Comparison of ENCODE assay signal across 14 cellular contexts in genomic region chr16:79535130-79535529, GRCh38.
A peak's percentile ranks its signal among the peaks of the same experiment; 100 is the strongest.
DNase-seq lines count a peak whose midpoint lies in the region; ATAC-seq and TF ChIP-seq lines count a peak whose summit lies in the region.
"Had no signal": no experiment of that assay in that cellular context is flagged by ENCODE, and none has a peak within 500 bp of the region (broad histone marks: within the 10 kb centered on the region; RNA-seq: fewer than 3 reads in every experiment).

No MANE protein-coding gene starts in this region.

- H3K36me3 ChIP-seq in heart left ventricle (no peaks in the 10 kb centered on the region), lower lobe of right lung (no peaks in the 10 kb centered on the region), vagina (no peaks in the 10 kb centered on the region)
- H3K36me3 ChIP-seq: BLaER1 treated with 17β-estradiol and CSF1 and Interleukin-3, amounts not matched to agents 10 nM and 100 nM had no signal

- DNase-seq in heart left ventricle (no peak), cardiac septum (ENCODE audit: low spot score) (no peak), OCI-M1 (lab: John Stamatoyannopoulos, UW) (peak; percentile 4), lower lobe of right lung (no peak), vagina (ENCODE audit: extremely low spot score in 2 of 2) (no peak), DMS 273 (lab: John Stamatoyannopoulos, UW; ENCODE audit: unreplicated experiment) (no peak)
- DNase-seq in stimulated activated naive B cell treated with anti-CD40 and anti-IgM and Interleukin-4, amounts not matched to agents 10 μg/mL and 1 μg/mL and 100 μg/mL, for 72 hours = no peak
- no peak for DNase-seq in activated naive CD4-positive, alpha-beta T cell treated with Interleukin-2 at 50 U/mL for 16 hours
- DNase-seq: DMS153, HFFc6, NCI-H1417, NCI-H187 treated with DMSO at 0.1 percent for 48 hours, NCI-H526 treated with DMSO at 0.1 percent for 48 hours had no signal

- H3K4me3 Mint-ChIP-seq in stimulated activated naive B cell treated with anti-CD40 and anti-IgM and Interleukin-4, amounts not matched to agents 10 μg/mL and 1 μg/mL and 100 μg/mL, for 72 hours = no peak overlapping the region
- H3K4me3 Mint-ChIP-seq: HFFc6 had no signal

- H3K27me3 ChIP-seq in heart left ventricle (no peaks in the 10 kb centered on the region), lower lobe of right lung (ENCODE audit: low read depth) (no peaks in the 10 kb centered on the region), vagina (no peaks in the 10 kb centered on the region)
- H3K27me3 ChIP-seq: BLaER1 treated with 17β-estradiol and CSF1 and Interleukin-3, amounts not matched to agents 10 nM and 100 nM had no signal

- peaks cover 0 to 15% of the 10 kb centered on the region in 2 donors for H3K27me3 Mint-ChIP-seq in stimulated activated naive B cell treated with anti-CD40 and anti-IgM and Interleukin-4, amounts not matched to agents 10 μg/mL and 1 μg/mL and 100 μg/mL, for 72 hours

- H3K4me3 ChIP-seq in heart left ventricle = no peak overlapping the region
- no peak overlapping the region for H3K4me3 ChIP-seq in lower lobe of right lung
- H3K4me3 ChIP-seq in vagina = no peak overlapping the region
- H3K4me3 ChIP-seq: BLaER1 treated with 17β-estradiol and CSF1 and Interleukin-3, amounts not matched to agents 10 nM and 100 nM had no signal

- no peaks in the 10 kb centered on the region for H3K36me3 Mint-ChIP-seq in stimulated activated naive B cell treated with anti-CD40 and anti-IgM and Interleukin-4, amounts not matched to agents 10 μg/mL and 1 μg/mL and 100 μg/mL, for 72 hours

- intact Hi-C loops in heart left ventricle (cut with DNase I) (no loop called here), cardiac septum (cut with DNase I) (no loop called here), lower lobe of right lung (cut with DNase I) (no loop called here), vagina (cut with DNase I) (no loop called here)

- H3K27ac Mint-ChIP-seq in stimulated activated naive B cell treated with anti-CD40 and anti-IgM and Interleukin-4, amounts not matched to agents 10 μg/mL and 1 μg/mL and 100 μg/mL, for 72 hours = no peak overlapping the region
- H3K27ac Mint-ChIP-seq: HFFc6 had no signal

- no peaks in the 10 kb centered on the region for H3K9me3 Mint-ChIP-seq in stimulated activated naive B cell treated with anti-CD40 and anti-IgM and Interleukin-4, amounts not matched to agents 10 μg/mL and 1 μg/mL and 100 μg/mL, for 72 hours

- H3K9me3 ChIP-seq in heart left ventricle = no peaks in the 10 kb centered on the region
- no peaks in the 10 kb centered on the region for H3K9me3 ChIP-seq in lower lobe of right lung
- H3K9me3 ChIP-seq in vagina = no peaks in the 10 kb centered on the region
- H3K9me3 ChIP-seq: BLaER1 treated with 17β-estradiol and CSF1 and Interleukin-3, amounts not matched to agents 10 nM and 100 nM had no signal

- TF ChIP-seq CTCF in heart left ventricle (IDR thresholded peaks at IDR 0.05) (no peak), lower lobe of right lung (IDR thresholded peaks at IDR 0.05) (no peak), vagina (IDR thresholded peaks at IDR 0.05) (no peak)

- WGBS in heart left ventricle, 4 donors = 69 to 81% (median 78%) methylated on average over 5 of the region's 5 CpGs

- H3K4me1 ChIP-seq in heart left ventricle = peaks cover 0 to 8% (median 5%) of the 10 kb centered on the region in 12 donors
- H3K4me1 ChIP-seq in lower lobe of right lung = no peaks in the 10 kb centered on the region
- H3K4me1 ChIP-seq in vagina = no peaks in the 10 kb centered on the region

- H3K27ac ChIP-seq in heart left ventricle (peak overlapping the region in 1 of 12 donors; percentile 54), lower lobe of right lung (no peak overlapping the region), vagina (no peak overlapping the region)

- ATAC-seq in heart left ventricle = peak in 3 of 4 donors; percentile 24 to 34 (median 33)
- ATAC-seq in lower lobe of right lung = peak; percentile 52 to 59
- no peak for ATAC-seq in stimulated activated naive B cell treated with anti-CD40 and anti-IgM and Interleukin-4, amounts not matched to agents 10 μg/mL and 1 μg/mL and 100 μg/mL, for 72 hours (replicated peaks)

- no peaks in the 10 kb centered on the region for H3K4me1 Mint-ChIP-seq in stimulated activated naive B cell treated with anti-CD40 and anti-IgM and Interleukin-4, amounts not matched to agents 10 μg/mL and 1 μg/mL and 100 μg/mL, for 72 hours

- TF ChIP-seq POLR2A in heart left ventricle (IDR thresholded peaks at IDR 0.05) (no peak), vagina (IDR thresholded peaks at IDR 0.05) (no peak)

Comparison
In these comparisons a context has a peak if more than half of its experiments do, and no peak if none do; other contexts are left out.
1. ATAC-seq: peak in heart left ventricle (3 of 4) and lower lobe of right lung (2 of 2); none in stimulated activated naive B cell treated with anti-CD40 and anti-IgM and Interleukin-4, amounts not matched to agents 10 μg/mL and 1 μg/mL and 100 μg/mL, for 72 hours (0 of 2).